Comparison of ENCODE assay signal across 8 cellular contexts in genomic region chr17:45235071-45236001, GRCh38. TPM values are rescaled to one million over a fixed set of nuclear protein-coding genes. Genes with fewer than 3 reads are reported as not detected.
DNase-seq lines count a peak whose midpoint lies in the region; ATAC-seq lines count a peak whose summit lies in the region.

No MANE protein-coding gene starts in this region.

- peak; percentile 72 for DNase-seq in AG08395 (ENCODE audit: low spot score)
- peak; percentile 77 for DNase-seq in GM19238 (ENCODE audit: insufficient read length, low spot score)
- DNase-seq in NCI-H82 (lab: John Stamatoyannopoulos, UW), result peak; percentile 91
- peak; percentile 79 for DNase-seq in activated CD4-positive, alpha-beta memory T cell treated with anti-CD3 and anti-CD28 coated beads, Interleukin-2, amount 10 ng/mL, durations not matched to agents 7 days and 5 days
- peak; percentile 74 to 77 (median 77) for DNase-seq in effector memory CD8-positive, alpha-beta T cell
- DNase-seq in mesendoderm, result peak; percentile 84
- peak; percentile 42 to 83 (median 68) for DNase-seq in stimulated activated naive CD4-positive, alpha-beta T cell (lab: John Stamatoyannopoulos, UW)

- H3K23ac ChIP-seq in mesendoderm (ENCODE audit: low read length), result no peak overlapping the region

- no peak overlapping the region for H2BK5ac ChIP-seq in mesendoderm (ENCODE audit: low read length)

- peak; percentile 69 for ATAC-seq in effector memory CD8-positive, alpha-beta T cell (replicated peaks)
- no peak for ATAC-seq in HG02759 (IDR thresholded peaks at IDR 0.05; ENCODE audit: unreplicated experiment)

- CTCF ChIA-PET in activated CD4-positive, alpha-beta memory T cell treated with anti-CD3 and anti-CD28 coated beads, Interleukin-2, amount 10 ng/mL, durations not matched to agents 7 days and 5 days (lab: Charles Lee), result interaction anchor here (0.8 to 11.8 kb wide), 13 partner anchors 9 to 150 kb away, joined by 3 to 197 read pairs (median 4); partner anchors contain the start of genes FMNL1 and MAP3K14

- peak overlapping the region; percentile 74 for H3K27ac Mint-ChIP-seq in activated CD4-positive, alpha-beta memory T cell treated with anti-CD3 and anti-CD28 coated beads, Interleukin-2, amount 10 ng/mL, durations not matched to agents 7 days and 5 days
- peak overlapping the region; percentile 82 to 100 for H3K27ac Mint-ChIP-seq in effector memory CD8-positive, alpha-beta T cell

- peak overlapping the region; percentile 54 for H3K56ac ChIP-seq in mesendoderm (ENCODE audit: low read length)

- H2AK5ac ChIP-seq in mesendoderm (ENCODE audit: low read length), result no peak overlapping the region

- H3K36me3 Mint-ChIP-seq in activated CD4-positive, alpha-beta memory T cell treated with anti-CD3 and anti-CD28 coated beads, Interleukin-2, amount 10 ng/mL, durations not matched to agents 7 days and 5 days (ENCODE audit: low read depth), result peaks cover 84% of the 10 kb centered on the region
- peaks cover 82% of the 10 kb centered on the region for H3K36me3 Mint-ChIP-seq in effector memory CD8-positive, alpha-beta T cell (ENCODE audit: insufficient read depth)

- H4K8ac ChIP-seq in mesendoderm (ENCODE audit: low read depth, low read length), result no peak overlapping the region

- no peaks in the 10 kb centered on the region for H3K79me2 ChIP-seq in mesendoderm (ENCODE audit: control insufficient read depth, insufficient read depth, low read length)

- no peak overlapping the region for H3K4me2 ChIP-seq in mesendoderm (ENCODE audit: low read length)

- H3K27ac ChIP-seq in mesendoderm (ENCODE audit: low read depth, low read length), result no peak overlapping the region

- no peak overlapping the region for H3K4ac ChIP-seq in mesendoderm (ENCODE audit: low read depth, low read length)

- no peaks in the 10 kb centered on the region for H3K4me1 ChIP-seq in mesendoderm (ENCODE audit: control insufficient read depth, low read depth, low read length)

- H3K4me1 Mint-ChIP-seq in activated CD4-positive, alpha-beta memory T cell treated with anti-CD3 and anti-CD28 coated beads, Interleukin-2, amount 10 ng/mL, durations not matched to agents 7 days and 5 days, result peaks cover 70% of the 10 kb centered on the region
- peaks cover 59 to 61% of the 10 kb centered on the region in 2 donors for H3K4me1 Mint-ChIP-seq in effector memory CD8-positive, alpha-beta T cell (ENCODE audit: low read depth in 2 of 2)

- H4K5ac ChIP-seq in mesendoderm (ENCODE audit: low read length), result no peak overlapping the region

- no peak overlapping the region for H3K9ac ChIP-seq in mesendoderm (ENCODE audit: low read length)

- POLR2A ChIA-PET in activated CD4-positive, alpha-beta memory T cell treated with anti-CD3 and anti-CD28 coated beads, Interleukin-2, amount 10 ng/mL, durations not matched to agents 7 days and 5 days (lab: Charles Lee), result interaction anchor here (0.8 to 27.5 kb wide), 4 partner anchors 10 to 13 kb away, joined by 3 to 528 read pairs (median 4); partner anchors contain the start of gene FMNL1

- no peak overlapping the region for H3K18ac ChIP-seq in mesendoderm (ENCODE audit: low read length)

- no peaks in the 10 kb centered on the region for H3K27me3 ChIP-seq in mesendoderm (ENCODE audit: insufficient read depth, low read length, poor library complexity)

- H3K4me3 ChIP-seq in mesendoderm (ENCODE audit: low read length), result no peak overlapping the region

- no peaks in the 10 kb centered on the region for H3K79me1 ChIP-seq in mesendoderm (ENCODE audit: low read length)

- H2BK120ac ChIP-seq in mesendoderm (ENCODE audit: low read depth, low read length), result no peak overlapping the region

- no peaks in the 10 kb centered on the region for H3K36me3 ChIP-seq in mesendoderm (ENCODE audit: control insufficient read depth, insufficient read depth, low read length)

- no peak overlapping the region for H2BK15ac ChIP-seq in mesendoderm (replicated peaks; ENCODE audit: low read depth)

- H3K27me3 Mint-ChIP-seq in activated CD4-positive, alpha-beta memory T cell treated with anti-CD3 and anti-CD28 coated beads, Interleukin-2, amount 10 ng/mL, durations not matched to agents 7 days and 5 days, result no peaks in the 10 kb centered on the region
- H3K27me3 Mint-ChIP-seq in effector memory CD8-positive, alpha-beta T cell, result no peaks in the 10 kb centered on the region

- no peak overlapping the region for H3K4me3 Mint-ChIP-seq in activated CD4-positive, alpha-beta memory T cell treated with anti-CD3 and anti-CD28 coated beads, Interleukin-2, amount 10 ng/mL, durations not matched to agents 7 days and 5 days
- peak overlapping the region; percentile 22 to 35 for H3K4me3 Mint-ChIP-seq in effector memory CD8-positive, alpha-beta T cell

- H3K9me3 Mint-ChIP-seq in activated CD4-positive, alpha-beta memory T cell treated with anti-CD3 and anti-CD28 coated beads, Interleukin-2, amount 10 ng/mL, durations not matched to agents 7 days and 5 days, result no peaks in the 10 kb centered on the region
- H3K9me3 Mint-ChIP-seq in effector memory CD8-positive, alpha-beta T cell, result no peaks in the 10 kb centered on the region

- no CpG with 5 or more reads among the region's 9 CpGs for WGBS in mesendoderm (ENCODE audit: extremely low coverage, insufficient coverage, low lambda C conversion rate)

RNA-seq across cellular contexts. Expression of gene FMNL1, which starts 13.7 kb away (rescaled TPM):
- 100 to 1,000 TPM; 465 to 477 TPM for total RNA-seq in activated CD4-positive, alpha-beta memory T cell treated with anti-CD3 and anti-CD28 coated beads, Interleukin-2, amount 10 ng/mL, durations not matched to agents 7 days and 5 days
- polyA plus RNA-seq in mesendoderm (2013, experiment 1 of 2), result 3.0 TPM
- 3.6 TPM for polyA plus RNA-seq in mesendoderm (2013, experiment 2 of 2)

RNA-seq across cellular contexts. Expression of gene SPATA32, which starts 26.6 kb away (rescaled TPM):
- under 1 TPM; 0.20 to 0.23 TPM for total RNA-seq in activated CD4-positive, alpha-beta memory T cell treated with anti-CD3 and anti-CD28 coated beads, Interleukin-2, amount 10 ng/mL, durations not matched to agents 7 days and 5 days
- not detected for polyA plus RNA-seq in mesendoderm (2013, experiment 1 of 2)
- not detected for polyA plus RNA-seq in mesendoderm (2013, experiment 2 of 2)
